18 cellular contexts compared by ENCODE assay signal in the genomic region with DNA sequence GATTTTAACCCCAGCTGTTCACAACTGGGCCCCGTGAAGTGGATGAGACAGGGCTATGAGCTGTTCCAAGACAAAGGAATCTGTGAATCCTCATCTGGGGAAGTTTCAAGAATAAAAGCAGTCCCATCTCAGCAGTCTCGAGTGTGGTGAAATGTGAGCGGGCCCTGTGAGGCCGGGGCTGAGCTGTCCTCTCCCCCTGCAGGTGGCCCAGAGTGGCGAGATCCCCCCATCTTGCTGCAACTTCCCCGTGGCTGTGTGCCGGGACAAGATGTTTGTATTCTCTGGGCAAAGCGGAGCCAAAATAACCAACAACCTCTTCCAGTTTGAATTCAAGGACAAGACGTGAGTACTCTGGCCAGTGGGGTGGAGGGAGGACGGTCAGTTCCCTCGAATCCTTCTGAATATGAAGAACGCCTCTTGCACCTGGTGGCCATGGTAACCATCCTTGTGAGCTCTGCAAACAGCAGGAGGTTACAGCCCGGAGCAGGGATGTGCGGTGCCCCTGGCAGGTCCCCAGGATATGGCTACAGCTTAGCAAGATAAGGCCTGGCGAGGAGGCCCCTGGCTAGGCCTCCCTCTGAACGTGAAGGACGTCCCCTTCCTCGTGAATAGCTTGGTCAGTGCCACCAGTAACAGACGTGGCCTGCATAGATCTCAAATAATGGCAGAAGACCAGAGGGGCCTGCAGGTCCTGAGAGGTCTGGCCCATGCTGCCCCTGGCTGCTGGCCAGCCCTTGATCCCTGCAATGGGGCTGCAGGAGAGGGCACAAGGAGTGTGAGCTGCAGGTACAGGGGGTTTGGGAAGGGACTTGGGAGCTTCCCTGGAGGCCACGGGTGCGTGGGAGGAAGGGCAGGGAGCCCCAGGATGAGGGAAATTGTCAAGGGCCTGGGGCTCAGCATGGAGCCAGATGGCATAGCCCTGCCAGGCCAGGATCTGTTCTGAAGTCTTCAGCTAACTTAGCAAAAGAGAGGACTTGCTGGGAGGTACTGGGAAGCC. TPM values are rescaled to one million over a fixed set of nuclear protein-coding genes. Genes with fewer than 3 reads are reported as not detected.
"Had no signal": no experiment of that assay in that cellular context is flagged by ENCODE, and none has a peak within 500 bp of the region (broad histone marks: within the 10 kb centered on the region; RNA-seq: fewer than 3 reads in every experiment).

No MANE protein-coding gene starts in this region.

- H3K4me1 ChIP-seq: esophagus squamous epithelium, pancreas, right lobe of liver, upper lobe of right lung had no signal

- H3K9me3 ChIP-seq: esophagus squamous epithelium, pancreas, right lobe of liver, upper lobe of right lung had no signal

- DNase-seq: activated CD4-positive, CD25-positive, alpha-beta regulatory T cell treated with anti-CD3 and anti-CD28 coated beads, Interleukin-2, amount 50 U/mL, for 72 hours; activated CD8-positive, alpha-beta memory T cell treated with anti-CD3 and anti-CD28 coated beads for 24 hours; activated gamma-delta T cell treated with Interleukin-2 at 50 U/mL for 16 hours; aorta; dermis blood vessel endothelial cell; effector memory CD4-positive, alpha-beta T cell; esophagus squamous epithelium; right lobe of liver; small intestine; stimulated activated CD4-positive, alpha-beta T cell treated with anti-CD3 and anti-CD28 coated beads, Interleukin-15, amount 100 ng/mL, for 24 hours; stimulated activated CD4-positive, alpha-beta T cell treated with anti-CD3 and anti-CD28 coated beads, Interleukin-4, amount 100 ng/mL, for 1 hour; upper lobe of right lung had no signal

- H3K27me3 ChIP-seq: esophagus squamous epithelium, pancreas, right lobe of liver, upper lobe of right lung had no signal

- ATAC-seq: right lobe of liver, upper lobe of right lung had no signal

- H3K4me3 ChIP-seq: esophagus squamous epithelium, pancreas, right lobe of liver, upper lobe of right lung had no signal

- H3K27ac ChIP-seq: esophagus squamous epithelium, pancreas, right lobe of liver, upper lobe of right lung had no signal

- FAIRE-seq: pancreas, small intestine had no signal

RNA-seq across cellular contexts. Expression of gene AIFM3, which starts 23.4 kb away (rescaled TPM):
- total RNA-seq: T-helper 1 cell treated with Interleukin-12 subunit alpha and Interleukin-12 subunit beta and Interleukin-4 antibody, amounts not matched to agents 30 ng/mL and 1 ng/mL, for 36 hours had no signal

RNA-seq across cellular contexts. Expression of gene SLC7A4, which starts 41.9 kb away (rescaled TPM):
- total RNA-seq: activated T-helper 1 cell treated with anti-CD3 and anti-CD28 coated beads, Interleukin-12 subunit alpha, Interleukin-12 subunit beta, Interleukin-2, Interleukin-4 antibody, amounts not matched to agents 30 ng/mL and 10 ng/mL and 1 ng/mL, durations not matched to agents 14 hours and 24 hours and 36 hours; dermis blood vessel endothelial cell; glomerular endothelial cell; mononuclear cell; pulmonary artery endothelial cell; T-helper 1 cell treated with Interleukin-12 subunit alpha and Interleukin-12 subunit beta and Interleukin-4 antibody, amounts not matched to agents 30 ng/mL and 1 ng/mL, for 36 hours had no signal
